In the genomic region with DNA sequence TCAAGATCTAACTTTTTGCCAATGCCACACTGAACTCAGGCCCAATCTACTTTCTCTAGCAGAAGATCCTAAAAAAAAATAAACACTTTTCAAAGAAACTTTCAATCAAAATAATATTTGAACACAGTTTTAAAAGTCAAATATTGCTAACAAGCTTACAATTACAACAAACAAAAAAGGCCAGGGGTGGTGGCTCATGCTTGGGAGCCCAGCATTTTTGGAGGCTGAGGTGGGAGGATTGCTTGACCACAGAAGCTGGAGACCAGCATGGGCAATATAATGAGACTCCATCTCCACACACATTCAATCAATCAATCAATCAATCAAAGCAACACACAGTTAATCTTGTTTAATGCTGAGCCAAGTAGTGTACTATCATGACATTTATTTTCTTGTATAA, we compare ENCODE assay signal across 1 cellular context.
TF ChIP-seq lines count a peak whose summit lies in the region.

No MANE protein-coding gene starts in this region.

TF ChIP-seq in H1, 55 proteins besides CTCF, POLR2A, EP300 and RAD21 (continued from another document):
- TF ChIP-seq CBX5 (IDR thresholded peaks at IDR 0.05; ENCODE audit: low read depth, low read length) (no peak), KDM5A (IDR thresholded peaks at IDR 0.05; ENCODE audit: low read length) (no peak), ZNF274 (IDR thresholded peaks at IDR 0.05; ENCODE audit: borderline replicate concordance, extremely low read depth, low read length) (no peak)
- TF ChIP-seq, protein P1, sequence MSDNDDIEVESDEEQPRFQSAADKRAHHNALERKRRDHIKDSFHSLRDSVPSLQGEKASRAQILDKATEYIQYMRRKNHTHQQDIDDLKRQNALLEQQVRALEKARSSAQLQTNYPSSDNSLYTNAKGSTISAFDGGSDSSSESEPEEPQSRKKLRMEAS (IDR thresholded peaks at IDR 0.05) = no peak
